21 cellular contexts compared by ENCODE assay signal in genomic region chr1:229153955-229154548, GRCh38.
"Had no signal": no experiment of that assay in that cellular context is flagged by ENCODE, and none has a peak within 500 bp of the region (broad histone marks: within the 10 kb centered on the region; RNA-seq: fewer than 3 reads in every experiment).

No MANE protein-coding gene starts in this region.

- H3K27me3 ChIP-seq: body of pancreas, tibial artery had no signal

- H3K27ac ChIP-seq: body of pancreas, cardiac muscle cell, left ventricle myocardium inferior, prostate gland, tibial artery, VCaP had no signal

- H3K4me3 ChIP-seq: body of pancreas, cardiac muscle cell, left ventricle myocardium inferior, prostate gland, tibial artery had no signal

- DNase-seq: activated CD4-positive, alpha-beta memory T cell treated with anti-CD3 and anti-CD28 coated beads, Interleukin-2, amount 10 ng/mL, durations not matched to agents 7 days and 5 days; activated CD4-positive, alpha-beta T cell treated with anti-CD3 and anti-CD28 coated beads, Interleukin-2, amount 10 ng/mL, durations not matched to agents 24 days and 14 days; activated effector memory CD4-positive, alpha-beta T cell treated with anti-CD3 and anti-CD28 coated beads, Interleukin-2, amount 50 U/mL, for 16 hours; activated naive CD4-positive, alpha-beta T cell treated with anti-CD3 and anti-CD28 coated beads, Interleukin-2, amount 10 ng/mL, durations not matched to agents 7 days and 5 days; body of pancreas; cortex of kidney; erythroblast; foreskin fibroblast; immature natural killer cell; left ventricle myocardium inferior; mammary epithelial cell; natural killer cell; stimulated activated CD4-positive, alpha-beta T cell treated with anti-CD3 and anti-CD28 coated beads, Interleukin-4, amount 100 ng/mL, for 24 hours; stimulated activated naive CD8-positive, alpha-beta T cell treated with anti-CD3 and anti-CD28 coated beads, Interleukin-15, Interleukin-2, amounts not matched to agents 100 U/mL and 50 U/mL, for 24 hours; substantia nigra; T-helper 17 cell; tibial artery had no signal

- H3K4me1 ChIP-seq: prostate gland had no signal

- H3K36me3 ChIP-seq: cardiac muscle cell, left ventricle myocardium inferior, prostate gland, tibial artery had no signal

- ATAC-seq: activated CD4-positive, CD25-positive, alpha-beta regulatory T cell treated with anti-CD3 and anti-CD28 coated beads, Interleukin-2, amount 50 U/mL, for 24 hours; body of pancreas; natural killer cell; stimulated activated naive CD8-positive, alpha-beta T cell treated with anti-CD3 and anti-CD28 coated beads, Interleukin-15, Interleukin-2, amounts not matched to agents 100 U/mL and 50 U/mL, for 24 hours; T-helper 17 cell had no signal

- H3K9me3 ChIP-seq: body of pancreas, prostate gland had no signal
